10 cellular contexts compared by ENCODE assay signal in genomic region chr18:79934311-79935097, GRCh38. TPM values are rescaled to one million over a fixed set of nuclear protein-coding genes. Genes with fewer than 3 reads are reported as not detected.
A peak's percentile ranks its signal among the peaks of the same experiment; 100 is the strongest.
DNase-seq lines count a peak whose midpoint lies in the region; ATAC-seq and TF ChIP-seq lines count a peak whose summit lies in the region.
"Had no signal": no experiment of that assay in that cellular context is flagged by ENCODE, and none has a peak within 500 bp of the region (broad histone marks: within the 10 kb centered on the region; RNA-seq: fewer than 3 reads in every experiment).

No MANE protein-coding gene starts in this region.

- H3K4me1 ChIP-seq in BLaER1 (peaks cover 23% of the 10 kb centered on the region), duodenal mucosa (ENCODE audit: control insufficient read depth in 1 of 2, insufficient read depth in 2 of 2, low read length in 2 of 2) (peaks cover 8 to 15% of the 10 kb centered on the region in 2 donors)
- H3K4me1 ChIP-seq: SJCRH30 had no signal

- peak; percentile 67 to 74 for DNase-seq in NCI-H526 (lab: John Stamatoyannopoulos, UW)
- no peak for DNase-seq in mesothelial cell of epicardium (ENCODE audit: low spot score in 2 of 2, unreplicated experiment in 2 of 2)
- DNase-seq in natural killer cell: no peak
- no peak for DNase-seq in NCI-H1417 (lab: John Stamatoyannopoulos, UW)
- DNase-seq in NCI-H128 (lab: John Stamatoyannopoulos, UW; ENCODE audit: unreplicated experiment): no peak
- DNase-seq: activated CD4-positive, alpha-beta T cell treated with anti-CD3 and anti-CD28 coated beads, Interleukin-2, amount 10 ng/mL, durations not matched to agents 7 days and 5 days; SJCRH30 had no signal

- no peak overlapping the region for H3K27ac ChIP-seq in BLaER1
- peak overlapping the region; percentile 22 for H3K27ac ChIP-seq in duodenal mucosa (ENCODE audit: low read depth, low read length)
- H3K27ac ChIP-seq: SJCRH30 had no signal

- H3K36me3 Mint-ChIP-seq in mesothelial cell of epicardium (peaks cover 88% of the 10 kb centered on the region), natural killer cell (peaks cover 32% of the 10 kb centered on the region)

- peaks cover 94% of the 10 kb centered on the region for H3K36me3 ChIP-seq in BLaER1
- H3K36me3 ChIP-seq in duodenal mucosa (ENCODE audit: control insufficient read depth in 1 of 2, insufficient read depth in 2 of 2, low read length in 2 of 2): peaks cover 9 to 35% of the 10 kb centered on the region in 2 donors
- H3K36me3 ChIP-seq: SJCRH30 had no signal

- H3K9me3 ChIP-seq in BLaER1 (peaks cover 60% of the 10 kb centered on the region), duodenal mucosa (ENCODE audit: control insufficient read depth in 1 of 2, low read length in 2 of 2) (peaks cover 15 to 26% of the 10 kb centered on the region in 2 donors)

- H3K4me3 ChIP-seq in BLaER1 (no peak overlapping the region), duodenal mucosa (ENCODE audit: low read depth in 1 of 2, low read length in 2 of 2) (no peak overlapping the region)
- H3K4me3 ChIP-seq: SJCRH30 had no signal

- H3K27me3 Mint-ChIP-seq in mesothelial cell of epicardium (ENCODE audit: low read depth) (no peaks in the 10 kb centered on the region), natural killer cell (ENCODE audit: low read depth in 2 of 2) (no peaks in the 10 kb centered on the region)
- H3K27me3 Mint-ChIP-seq: activated CD4-positive, alpha-beta T cell treated with anti-CD3 and anti-CD28 coated beads, Interleukin-2, amount 10 ng/mL, durations not matched to agents 7 days and 5 days had no signal

- TF ChIP-seq CTCF in mesothelial cell of epicardium (IDR thresholded peaks at IDR 0.05; ENCODE audit: unreplicated experiment): no peak
- no peak for TF ChIP-seq CTCF in natural killer cell (IDR thresholded peaks at IDR 0.05)

- H3K9me3 Mint-ChIP-seq in mesothelial cell of epicardium (peaks cover 64% of the 10 kb centered on the region), natural killer cell (peaks cover 17 to 27% of the 10 kb centered on the region in 2 donors)

- H3K9ac ChIP-seq in BLaER1 (no peak overlapping the region), duodenal mucosa (ENCODE audit: low read depth in 1 of 2, low read length in 2 of 2) (no peak overlapping the region)

- ATAC-seq in GM18502 (IDR thresholded peaks at IDR 0.05; ENCODE audit: poor library complexity, unreplicated experiment) (no peak), natural killer cell (no peak)

- H3K27me3 ChIP-seq in BLaER1 (no peaks in the 10 kb centered on the region), duodenal mucosa (ENCODE audit: control insufficient read depth in 1 of 2, insufficient read depth in 2 of 2, low read length in 2 of 2) (no peaks in the 10 kb centered on the region)
- H3K27me3 ChIP-seq: SJCRH30 had no signal

- H3K4me1 Mint-ChIP-seq in mesothelial cell of epicardium (no peaks in the 10 kb centered on the region), natural killer cell (peaks cover 4 to 18% of the 10 kb centered on the region in 2 donors)
- H3K4me1 Mint-ChIP-seq: activated CD4-positive, alpha-beta T cell treated with anti-CD3 and anti-CD28 coated beads, Interleukin-2, amount 10 ng/mL, durations not matched to agents 7 days and 5 days had no signal

- peak overlapping the region; percentile 28 for H3K4me3 Mint-ChIP-seq in mesothelial cell of epicardium
- H3K4me3 Mint-ChIP-seq in natural killer cell: no peak overlapping the region
- H3K4me3 Mint-ChIP-seq: activated CD4-positive, alpha-beta T cell treated with anti-CD3 and anti-CD28 coated beads, Interleukin-2, amount 10 ng/mL, durations not matched to agents 7 days and 5 days had no signal

- intact Hi-C loops in natural killer cell (cut with micrococcal nuclease): no loop called here

- peaks cover 85% of the 10 kb centered on the region for H4K20me1 ChIP-seq in BLaER1

- H3K4me2 ChIP-seq in BLaER1: peak overlapping the region; percentile 52

- H3K27ac Mint-ChIP-seq in mesothelial cell of epicardium (no peak overlapping the region), natural killer cell (no peak overlapping the region)
- H3K27ac Mint-ChIP-seq: activated CD4-positive, alpha-beta T cell treated with anti-CD3 and anti-CD28 coated beads, Interleukin-2, amount 10 ng/mL, durations not matched to agents 7 days and 5 days had no signal

RNA-seq across cellular contexts. Expression of gene SLC66A2, which starts 16.9 kb away (rescaled TPM):
- total RNA-seq in mesothelial cell of epicardium (33.5 to 34.6 TPM (median 34.4 TPM) in 3 replicates), natural killer cell (10 to 100 TPM; 51.2 to 62.4 (median 54.1) TPM)

RNA-seq across cellular contexts. Expression of gene HSBP1L1, which starts 29.9 kb away (rescaled TPM):
- total RNA-seq in mesothelial cell of epicardium: 31.8 to 35.4 TPM (median 33.9 TPM) in 3 replicates
- 10 to 100 TPM; 11.7 to 16.1 (median 13.8) TPM for total RNA-seq in natural killer cell
- total RNA-seq: SJCRH30 had no signal

RNA-seq across cellular contexts. Expression of gene TXNL4A, which starts 53.9 kb away (rescaled TPM):
- 77.2 to 79.9 TPM (median 79.5 TPM) in 3 replicates for total RNA-seq in mesothelial cell of epicardium
- 10 to 100 TPM; 63.2 to 69.1 (median 66.4) TPM for total RNA-seq in natural killer cell

Comparison
In these comparisons a context has a peak if more than half of its experiments do, and no peak if none do; other contexts are left out.
1. DNase-seq: peak in NCI-H526 (2 of 2); none in mesothelial cell of epicardium (0 of 2), natural killer cell (single experiment), NCI-H1417 (0 of 3) and NCI-H128 (single experiment).